Comparison of ENCODE assay signal across 15 cellular contexts in genomic region chr15:90565866-90566265, GRCh38. TPM values are rescaled to one million over a fixed set of nuclear protein-coding genes. Genes with fewer than 3 reads are reported as not detected.
DNase-seq lines count a peak whose midpoint lies in the region; ATAC-seq and TF ChIP-seq lines count a peak whose summit lies in the region.
"Had no signal": no experiment of that assay in that cellular context is flagged by ENCODE, and none has a peak within 500 bp of the region (broad histone marks: within the 10 kb centered on the region; RNA-seq: fewer than 3 reads in every experiment).

No MANE protein-coding gene starts in this region.

- H3K9me3 Mint-ChIP-seq in activated naive CD4-positive, alpha-beta T cell treated with anti-CD3 and anti-CD28 coated beads, Interleukin-2, amount 50 U/mL, for 24 hours: no peaks in the 10 kb centered on the region
- H3K9me3 Mint-ChIP-seq in activated T-helper 17 cell treated with anti-CD3 and anti-CD28 coated beads, Interleukin-2, amount 50 U/mL, for 72 hours: no peaks in the 10 kb centered on the region

- DNase-seq in activated naive CD4-positive, alpha-beta T cell (lab: John Stamatoyannopoulos, UW): no peak
- no peak for DNase-seq in lower lobe of right lung
- DNase-seq in upper lobe of right lung: no peak
- DNase-seq in NCI-H2196 treated with DMSO at 0.1 percent for 48 hours (lab: John Stamatoyannopoulos, UW; ENCODE audit: unreplicated experiment): no peak
- DNase-seq in COLO829 (ENCODE audit: low spot score): no peak
- DNase-seq: activated gamma-delta T cell, EL, NCI-H187, NCI-H446 treated with DMSO at 0.1 percent for 48 hours had no signal

- no peaks in the 10 kb centered on the region for H3K27me3 Mint-ChIP-seq in activated naive CD4-positive, alpha-beta T cell treated with anti-CD3 and anti-CD28 coated beads, Interleukin-2, amount 50 U/mL, for 24 hours
- no peaks in the 10 kb centered on the region for H3K27me3 Mint-ChIP-seq in activated T-helper 17 cell treated with anti-CD3 and anti-CD28 coated beads, Interleukin-2, amount 50 U/mL, for 72 hours
- H3K27me3 Mint-ChIP-seq: brain had no signal

- no peak overlapping the region for H3K4me3 ChIP-seq in lower lobe of right lung
- no peak overlapping the region for H3K4me3 ChIP-seq in upper lobe of right lung
- H3K4me3 ChIP-seq: coronary artery, neural progenitor cell had no signal

- H3K36me3 ChIP-seq in lower lobe of right lung (no peaks in the 10 kb centered on the region), upper lobe of right lung (no peaks in the 10 kb centered on the region)
- H3K36me3 ChIP-seq: neural progenitor cell had no signal

- H3K4me1 ChIP-seq in lower lobe of right lung (peaks cover 93% of the 10 kb centered on the region), upper lobe of right lung (peaks cover 58% of the 10 kb centered on the region)

- peaks cover 7% of the 10 kb centered on the region for H3K36me3 Mint-ChIP-seq in activated naive CD4-positive, alpha-beta T cell treated with anti-CD3 and anti-CD28 coated beads, Interleukin-2, amount 50 U/mL, for 24 hours
- H3K36me3 Mint-ChIP-seq in activated T-helper 17 cell treated with anti-CD3 and anti-CD28 coated beads, Interleukin-2, amount 50 U/mL, for 72 hours (ENCODE audit: low read depth): peaks cover 16% of the 10 kb centered on the region

- H3K27ac ChIP-seq in lower lobe of right lung (peak overlapping the region; percentile 34), upper lobe of right lung (peak overlapping the region; percentile 49)
- H3K27ac ChIP-seq: coronary artery, neural progenitor cell had no signal

- H3K9me3 ChIP-seq in lower lobe of right lung: no peaks in the 10 kb centered on the region
- no peaks in the 10 kb centered on the region for H3K9me3 ChIP-seq in upper lobe of right lung

- intact Hi-C loops in lower lobe of right lung (cut with DNase I) (no loop called here), upper lobe of right lung (cut with DNase I) (no loop called here)

- TF ChIP-seq CTCF in lower lobe of right lung (IDR thresholded peaks at IDR 0.05) (no peak), upper lobe of right lung (IDR thresholded peaks at IDR 0.05) (no peak)

- peak overlapping the region; percentile 45 for H3K4me3 Mint-ChIP-seq in activated naive CD4-positive, alpha-beta T cell treated with anti-CD3 and anti-CD28 coated beads, Interleukin-2, amount 50 U/mL, for 24 hours
- peak overlapping the region; percentile 50 for H3K4me3 Mint-ChIP-seq in activated T-helper 17 cell treated with anti-CD3 and anti-CD28 coated beads, Interleukin-2, amount 50 U/mL, for 72 hours
- H3K4me3 Mint-ChIP-seq: brain, neural progenitor cell had no signal

- H3K27me3 ChIP-seq in lower lobe of right lung (ENCODE audit: low read depth) (no peaks in the 10 kb centered on the region), upper lobe of right lung (no peaks in the 10 kb centered on the region)
- H3K27me3 ChIP-seq: neural progenitor cell had no signal

- H3K27ac Mint-ChIP-seq in activated naive CD4-positive, alpha-beta T cell treated with anti-CD3 and anti-CD28 coated beads, Interleukin-2, amount 50 U/mL, for 24 hours: peak overlapping the region; percentile 55
- peak overlapping the region; percentile 79 for H3K27ac Mint-ChIP-seq in activated T-helper 17 cell treated with anti-CD3 and anti-CD28 coated beads, Interleukin-2, amount 50 U/mL, for 72 hours
- H3K27ac Mint-ChIP-seq: brain, neural progenitor cell had no signal

- no peak for ATAC-seq in activated T-helper 17 cell treated with anti-CD3 and anti-CD28 coated beads, Interleukin-2, amount 50 U/mL, for 72 hours (replicated peaks)
- ATAC-seq in lower lobe of right lung (no peak), upper lobe of right lung (no peak), GM18498 (IDR thresholded peaks at IDR 0.05; ENCODE audit: unreplicated experiment) (no peak)

- H3K4me1 Mint-ChIP-seq in activated naive CD4-positive, alpha-beta T cell treated with anti-CD3 and anti-CD28 coated beads, Interleukin-2, amount 50 U/mL, for 24 hours: peaks cover 93% of the 10 kb centered on the region
- peaks cover 56% of the 10 kb centered on the region for H3K4me1 Mint-ChIP-seq in activated T-helper 17 cell treated with anti-CD3 and anti-CD28 coated beads, Interleukin-2, amount 50 U/mL, for 72 hours

RNA-seq across cellular contexts. Expression of gene CRTC3, which starts 36.1 kb away (rescaled TPM):
- 10 to 100 TPM; 50.6 to 61.0 TPM for total RNA-seq in activated T-helper 17 cell treated with anti-CD3 and anti-CD28 coated beads, Interleukin-2, amount 50 U/mL, for 72 hours
- 40.6 TPM for total RNA-seq in lower lobe of right lung
- 49.0 TPM for total RNA-seq in upper lobe of right lung
